In the genomic region with DNA sequence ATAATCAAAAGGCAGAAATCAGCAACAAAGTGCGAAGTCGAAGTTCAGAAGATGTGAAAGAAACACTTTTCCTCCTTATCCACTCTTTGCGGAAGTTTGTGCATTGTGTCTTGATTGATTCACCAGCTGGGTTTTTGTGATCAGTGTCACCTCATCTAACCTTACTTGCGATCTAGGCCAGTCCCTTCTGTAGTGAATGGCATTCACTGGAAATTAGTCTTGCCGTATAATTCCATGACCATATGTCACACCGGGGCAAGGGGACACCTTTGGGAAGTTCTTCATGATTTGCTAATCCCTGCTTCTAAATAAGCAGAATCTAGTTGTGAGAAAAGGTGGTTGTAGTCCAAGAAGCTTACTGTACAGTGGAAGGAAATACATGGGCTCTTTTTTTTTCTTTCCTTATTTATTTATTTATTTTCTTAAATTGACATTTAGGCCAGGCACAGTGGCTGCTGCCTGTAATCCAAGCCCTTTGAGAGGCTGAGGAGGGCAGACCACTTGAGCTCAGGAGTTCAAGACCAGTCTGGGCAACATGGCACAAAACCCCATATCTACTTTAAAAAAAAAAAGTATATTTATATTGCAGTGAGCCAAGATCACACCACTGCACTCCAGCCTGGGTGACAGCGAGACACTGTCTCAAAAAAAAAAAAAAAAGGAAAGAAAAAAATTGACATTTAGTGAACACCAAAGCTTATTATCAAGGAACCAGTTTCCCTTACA, we compare ENCODE assay signal across 22 cellular contexts. TPM values are rescaled to one million over a fixed set of nuclear protein-coding genes. Genes with fewer than 3 reads are reported as not detected.
DNase-seq lines count a peak whose midpoint lies in the region; ATAC-seq and TF ChIP-seq lines count a peak whose summit lies in the region.
"Had no signal": no experiment of that assay in that cellular context is flagged by ENCODE, and none has a peak within 500 bp of the region (broad histone marks: within the 10 kb centered on the region; RNA-seq: fewer than 3 reads in every experiment).

No MANE protein-coding gene starts in this region.

- H2BK15ac ChIP-seq in mesenchymal stem cell (ENCODE audit: low read depth, poor library complexity, severe bottlenecking) = no peak overlapping the region

- no peak overlapping the region for H3K9ac ChIP-seq in mesenchymal stem cell (ENCODE audit: low read length)
- H3K9ac ChIP-seq: BLaER1, GM23248 had no signal

- POLR2A ChIA-PET in WTC11 (lab: Charles Lee) = interaction anchor here (0.6 kb wide), 1 partner anchor 14 kb away, joined by 3 read pairs; no protein-coding TSS in a partner anchor

- H3K4me3 ChIP-seq in heart right ventricle (no peak overlapping the region), mesenchymal stem cell (ENCODE audit: insufficient read depth in 1 of 2, low read depth in 1 of 2, low read length in 2 of 2) (no peak overlapping the region)
- H3K4me3 ChIP-seq: BLaER1, GM23248, SJCRH30 had no signal

- peaks cover 65% of the 10 kb centered on the region for H3K4me1 Mint-ChIP-seq in WTC11
- H3K4me1 Mint-ChIP-seq: CD4-positive, CD25-positive, alpha-beta regulatory T cell had no signal

- no peak overlapping the region for H3K4ac ChIP-seq in mesenchymal stem cell (ENCODE audit: low read depth in 1 of 2, low read length in 2 of 2)

- peak overlapping the region; percentile 4 for H4K91ac ChIP-seq in mesenchymal stem cell (ENCODE audit: low read length)

- peak overlapping the region; percentile 64 for H4K8ac ChIP-seq in mesenchymal stem cell (ENCODE audit: low read length)

- intact Hi-C loops in heart right ventricle (cut with DNase I) (loop anchor here in 1 of 10 donors (10.0 kb wide), 1 partner anchor 251 kb away; the partner anchor contains the start of genes BRIX1 and RAD1), cardiac septum (cut with DNase I) (no loop called here)

- H3K36me3 ChIP-seq in heart right ventricle (peaks cover 0 to 12% (median 0%) of the 10 kb centered on the region in 9 donors), mesenchymal stem cell (ENCODE audit: control insufficient read depth in 1 of 2, insufficient read depth in 2 of 2, low read depth in 1 of 2, low read length in 2 of 2) (peaks cover 32 to 65% of the 10 kb centered on the region in 2 experiments)

- H2AFZ ChIP-seq in mesenchymal stem cell (ENCODE audit: low read depth, low read length) = no peak overlapping the region
- H2AFZ ChIP-seq: GM23248 had no signal

- no peak overlapping the region for H3K23ac ChIP-seq in mesenchymal stem cell (ENCODE audit: low read length in 2 of 2)

- H3K27me3 Mint-ChIP-seq in WTC11 (ENCODE audit: low read depth) = no peaks in the 10 kb centered on the region

- H3K36me3 Mint-ChIP-seq in WTC11 = peaks cover 24% of the 10 kb centered on the region
- H3K36me3 Mint-ChIP-seq: CD4-positive, CD25-positive, alpha-beta regulatory T cell had no signal

- H3K27ac Mint-ChIP-seq in WTC11 = peak overlapping the region; percentile 22; the same call in 1 of the 2 replicates
- H3K27ac Mint-ChIP-seq: CD4-positive, CD25-positive, alpha-beta regulatory T cell had no signal

- peaks cover 0 to 7% (median 0%) of the 10 kb centered on the region in 11 donors for H3K9me3 ChIP-seq in heart right ventricle
- no peaks in the 10 kb centered on the region for H3K9me3 ChIP-seq in mesenchymal stem cell (ENCODE audit: control insufficient read depth, low read length)
- H3K9me3 ChIP-seq: SJCRH30 had no signal

- TF ChIP-seq CTCF in heart right ventricle (IDR thresholded peaks at IDR 0.05) = no peak
- no peak for TF ChIP-seq CTCF in WTC11 (IDR thresholded peaks at IDR 0.05)

- H3K27me3 ChIP-seq in heart right ventricle = peaks cover 0 to 4% (median 0%) of the 10 kb centered on the region in 7 donors
- H3K27me3 ChIP-seq in mesenchymal stem cell (ENCODE audit: control insufficient read depth in 1 of 2, insufficient read depth in 1 of 2, low read length in 2 of 2) = no peaks in the 10 kb centered on the region
- H3K27me3 ChIP-seq: BLaER1, SJCRH30 had no signal

- H3K14ac ChIP-seq in mesenchymal stem cell (ENCODE audit: low read length in 2 of 2) = no peak overlapping the region

- no peak overlapping the region for H2BK120ac ChIP-seq in mesenchymal stem cell (ENCODE audit: low read depth, low read length)

- no peaks in the 10 kb centered on the region for H3K79me1 ChIP-seq in mesenchymal stem cell (replicated peaks; ENCODE audit: low read length, poor library complexity, severe bottlenecking)

- no peak overlapping the region for H2BK5ac ChIP-seq in mesenchymal stem cell (ENCODE audit: low read depth, low read length, poor library complexity, severe bottlenecking)

- no peak overlapping the region for H2AK5ac ChIP-seq in mesenchymal stem cell (ENCODE audit: low read length, severe bottlenecking)

- peaks cover 0 to 15% (median 0%) of the 10 kb centered on the region in 9 donors for H3K4me1 ChIP-seq in heart right ventricle
- H3K4me1 ChIP-seq in mesenchymal stem cell (ENCODE audit: control insufficient read depth, insufficient read depth, low read depth, low read length) = peaks cover 30% of the 10 kb centered on the region
- H3K4me1 ChIP-seq: SJCRH30 had no signal

- no peak overlapping the region for H2BK12ac ChIP-seq in mesenchymal stem cell (ENCODE audit: low read length in 2 of 2)

- no peaks in the 10 kb centered on the region for H3K9me3 Mint-ChIP-seq in WTC11

- no peak overlapping the region for H3K18ac ChIP-seq in mesenchymal stem cell (ENCODE audit: low read depth in 1 of 2, low read length in 2 of 2)

- no peak overlapping the region for H3K4me3 Mint-ChIP-seq in WTC11
- H3K4me3 Mint-ChIP-seq: CD4-positive, CD25-positive, alpha-beta regulatory T cell had no signal

- DNase-seq in heart right ventricle (no peak), cardiac septum (ENCODE audit: low spot score) (no peak), WTC11 (ENCODE audit: low spot score) (no peak), mesenchymal stem cell (no peak), HuH-7.5 (ENCODE audit: low spot score) (no peak), A172 (ENCODE audit: low spot score) (no peak)
- DNase-seq: 8988T; CD4-positive, CD25-positive, alpha-beta regulatory T cell; DMS53; GM23248; H7; KG1; MM.1S; NCI-H1417; NCI-H1694; NCI-H2029 treated with DMSO at 0.1 percent for 48 hours; NCI-H446 treated with DMSO at 0.1 percent for 48 hours; SJCRH30 had no signal

- H3K4me2 ChIP-seq in mesenchymal stem cell (ENCODE audit: low read length, poor library complexity, severe bottlenecking) = peak overlapping the region; percentile 14
- H3K4me2 ChIP-seq: BLaER1 had no signal

- 77 to 82% methylated on average over 7 of the region's 7 CpGs for WGBS in heart right ventricle, 2 donors
- WGBS in mesenchymal stem cell = 88% methylated on average over 6 of the region's 7 CpGs

- peak overlapping the region in 2 of 10 donors; percentile 26 to 64 for H3K27ac ChIP-seq in heart right ventricle
- peak overlapping the region; percentile 34 for H3K27ac ChIP-seq in mesenchymal stem cell (ENCODE audit: low read length, poor library complexity, severe bottlenecking)
- H3K27ac ChIP-seq: BLaER1, GM23248, SJCRH30 had no signal

- ATAC-seq in heart right ventricle = peak in 5 of 8 donors; percentile 46 to 83 (median 61)
- ATAC-seq in WTC11 = no peak
- ATAC-seq in GM18868 (IDR thresholded peaks at IDR 0.05; ENCODE audit: unreplicated experiment) = no peak
- ATAC-seq: HepG2, Right ventricle myocardium inferior had no signal

- CTCF ChIA-PET in WTC11 (lab: Charles Lee) = interaction anchor here (0.6 kb wide), 1 partner anchor 14 kb away, joined by 3 read pairs; no protein-coding TSS in a partner anchor

TF ChIP-seq in WTC11, 78 proteins besides CTCF, POLR2A, EP300 and RAD21:
- TF ChIP-seq ZNF232 (CRISPR knock-in tag; IDR thresholded peaks at IDR 0.05) (no peak), MYBL2 (CRISPR knock-in tag; IDR thresholded peaks at IDR 0.05) (no peak), SP1 (CRISPR knock-in tag; conservative IDR thresholded peaks at IDR 0.05) (no peak)
- TF ChIP-seq, protein P1, sequence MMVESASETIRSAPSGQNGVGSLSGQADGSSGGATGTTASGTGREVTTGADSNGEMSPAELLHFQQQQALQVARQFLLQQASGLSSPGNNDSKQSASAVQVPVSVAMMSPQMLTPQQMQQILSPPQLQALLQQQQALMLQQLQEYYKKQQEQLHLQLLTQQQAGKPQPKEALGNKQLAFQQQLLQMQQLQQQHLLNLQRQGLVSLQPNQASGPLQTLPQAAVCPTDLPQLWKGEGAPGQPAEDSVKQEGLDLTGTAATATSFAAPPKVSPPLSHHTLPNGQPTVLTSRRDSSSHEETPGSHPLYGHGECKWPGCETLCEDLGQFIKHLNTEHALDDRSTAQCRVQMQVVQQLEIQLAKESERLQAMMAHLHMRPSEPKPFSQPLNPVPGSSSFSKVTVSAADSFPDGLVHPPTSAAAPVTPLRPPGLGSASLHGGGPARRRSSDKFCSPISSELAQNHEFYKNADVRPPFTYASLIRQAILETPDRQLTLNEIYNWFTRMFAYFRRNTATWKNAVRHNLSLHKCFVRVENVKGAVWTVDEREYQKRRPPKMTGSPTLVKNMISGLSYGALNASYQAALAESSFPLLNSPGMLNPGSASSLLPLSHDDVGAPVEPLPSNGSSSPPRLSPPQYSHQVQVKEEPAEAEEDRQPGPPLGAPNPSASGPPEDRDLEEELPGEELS (CRISPR knock-in tag; IDR thresholded peaks at IDR 0.05) = no peak

RNA-seq across cellular contexts. Expression of gene RAI14, which starts 7.8 kb away (rescaled TPM):
- total RNA-seq in heart right ventricle (10 to 100 TPM in 6 of 10 donors, 1 to 10 TPM in 4; 4.9 to 25.5 (median 11.7) TPM), cardiac septum (17.5 TPM), WTC11 (2021) (157 to 185 TPM (median 173 TPM) in 3 replicates)
- 1 to 10 TPM; 3.3 to 6.6 TPM for polyA plus RNA-seq in heart right ventricle
- 100 TPM for polyA plus RNA-seq in mesenchymal stem cell (2013, experiment 1 of 2)
- 99.7 TPM for polyA plus RNA-seq in mesenchymal stem cell (2013, experiment 2 of 2)
- total RNA-seq in A172 (2014; rRNA removed; shearing (Covaris generic)) = 66.0 and 74.9 TPM in 2 replicates
- polyA plus RNA-seq: CD4-positive, CD25-positive, alpha-beta regulatory T cell had no signal

Comparison
In these comparisons a context has a peak if more than half of its experiments do, and no peak if none do; other contexts are left out.
1. ATAC-seq: peak in heart right ventricle (5 of 8); none in WTC11 (single experiment) and GM18868 (single experiment).